25 cellular contexts compared by ENCODE assay signal in the genomic region with DNA sequence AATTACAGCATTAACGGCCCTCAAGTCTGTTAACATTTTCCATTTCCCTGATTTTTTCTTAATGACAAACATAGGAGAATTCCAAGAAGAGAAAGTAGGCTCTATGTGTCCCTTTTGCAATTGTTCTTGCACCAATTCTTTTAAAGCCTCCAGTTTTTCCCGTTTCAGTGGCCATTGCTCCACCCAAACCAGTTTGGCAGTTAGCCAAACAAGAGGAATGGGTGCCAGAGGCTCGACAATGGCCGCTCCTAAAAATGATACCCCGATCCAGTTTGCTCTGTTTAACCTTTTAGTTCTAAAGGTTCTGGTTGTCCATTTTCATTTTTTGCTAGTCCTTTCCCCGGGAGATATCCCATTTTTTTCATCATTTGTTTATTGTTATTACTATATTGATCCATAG. TPM values are rescaled to one million over a fixed set of nuclear protein-coding genes. Genes with fewer than 3 reads are reported as not detected.
A peak's percentile ranks its signal among the peaks of the same experiment; 100 is the strongest.
DNase-seq lines count a peak whose midpoint lies in the region; ATAC-seq and TF ChIP-seq lines count a peak whose summit lies in the region.
"Had no signal": no experiment of that assay in that cellular context is flagged by ENCODE, and none has a peak within 500 bp of the region (broad histone marks: within the 10 kb centered on the region; RNA-seq: fewer than 3 reads in every experiment).

No MANE protein-coding gene starts in this region.

- H3K9me3 Mint-ChIP-seq in activated T-helper 2 cell treated with anti-CD3 and anti-CD28 coated beads, Interferon-gamma antibody, Interleukin-2, Interleukin-4, amounts not matched to agents 10 μg/mL and 5 μg/mL and 100 μg/mL, durations not matched to agents 14 hours and 24 hours and 36 hours = peaks cover 6% of the 10 kb centered on the region
- H3K9me3 Mint-ChIP-seq: CD4-positive, CD25-positive, alpha-beta regulatory T cell; CD8-positive, alpha-beta memory T cell had no signal

- no peak for TF ChIP-seq RAD21 in Ishikawa (IDR thresholded peaks at IDR 0.05; ENCODE audit: low read depth)

- H3K27ac Mint-ChIP-seq in activated T-helper 2 cell treated with anti-CD3 and anti-CD28 coated beads, Interferon-gamma antibody, Interleukin-2, Interleukin-4, amounts not matched to agents 10 μg/mL and 5 μg/mL and 100 μg/mL, durations not matched to agents 14 hours and 24 hours and 36 hours = no peak overlapping the region
- H3K27ac Mint-ChIP-seq: CD14-positive monocyte; CD4-positive, alpha-beta memory T cell; CD4-positive, CD25-positive, alpha-beta regulatory T cell had no signal

- no peak for TF ChIP-seq EP300 in Ishikawa (IDR thresholded peaks at IDR 0.05; ENCODE audit: borderline replicate concordance)

- intact Hi-C loops in activated T-helper 2 cell treated with anti-CD3 and anti-CD28 coated beads, Interferon-gamma antibody, Interleukin-2, Interleukin-4, amounts not matched to agents 10 μg/mL and 5 μg/mL and 100 μg/mL, durations not matched to agents 14 hours and 24 hours and 36 hours (cut with micrococcal nuclease) = no loop called here

- H3K4me1 Mint-ChIP-seq in activated T-helper 2 cell treated with anti-CD3 and anti-CD28 coated beads, Interferon-gamma antibody, Interleukin-2, Interleukin-4, amounts not matched to agents 10 μg/mL and 5 μg/mL and 100 μg/mL, durations not matched to agents 14 hours and 24 hours and 36 hours (ENCODE audit: low read depth) = no peaks in the 10 kb centered on the region
- H3K4me1 Mint-ChIP-seq: CD4-positive, alpha-beta memory T cell; CD4-positive, CD25-positive, alpha-beta regulatory T cell; CD8-positive, alpha-beta memory T cell had no signal

- no peak overlapping the region for H3K4me3 Mint-ChIP-seq in activated T-helper 2 cell treated with anti-CD3 and anti-CD28 coated beads, Interferon-gamma antibody, Interleukin-2, Interleukin-4, amounts not matched to agents 10 μg/mL and 5 μg/mL and 100 μg/mL, durations not matched to agents 14 hours and 24 hours and 36 hours (ENCODE audit: low read depth)
- H3K4me3 Mint-ChIP-seq: CD14-positive monocyte; CD4-positive, alpha-beta memory T cell; CD4-positive, CD25-positive, alpha-beta regulatory T cell; CD8-positive, alpha-beta memory T cell had no signal

- no peaks in the 10 kb centered on the region for H3K27me3 Mint-ChIP-seq in activated T-helper 2 cell treated with anti-CD3 and anti-CD28 coated beads, Interferon-gamma antibody, Interleukin-2, Interleukin-4, amounts not matched to agents 10 μg/mL and 5 μg/mL and 100 μg/mL, durations not matched to agents 14 hours and 24 hours and 36 hours (ENCODE audit: low read depth)
- H3K27me3 Mint-ChIP-seq: CD4-positive, CD25-positive, alpha-beta regulatory T cell had no signal

- DNase-seq in NCI-H1092 treated with DMSO at 0.1 percent for 48 hours (lab: John Stamatoyannopoulos, UW) = peak; percentile 32
- DNase-seq in NCI-H1092 (lab: John Stamatoyannopoulos, UW) = no peak
- peak; percentile 14 for DNase-seq in NCI-H69 (lab: John Stamatoyannopoulos, UW)
- peak; percentile 11 for DNase-seq in islet precursor cell
- DNase-seq in iPS-NIHi7 (ENCODE audit: extremely low spot score) = no peak
- DNase-seq in activated T-helper 2 cell treated with anti-CD3 and anti-CD28 coated beads, Interferon-gamma antibody, Interleukin-2, Interleukin-4, amounts not matched to agents 10 μg/mL and 5 μg/mL and 100 μg/mL, durations not matched to agents 14 hours and 24 hours and 36 hours (ENCODE audit: low spot score) = no peak
- DNase-seq: 8988T; ACHN; BE2C; C1 segment of cervical spinal cord; CD4-positive, alpha-beta memory T cell; CD4-positive, CD25-positive, alpha-beta regulatory T cell; CD8-positive, alpha-beta memory T cell; COR-L47; DMS153; DMS53; DMS79; DND-41; EL; GDM1 had no signal

- no peak for ATAC-seq in HG03432 (IDR thresholded peaks at IDR 0.05; ENCODE audit: unreplicated experiment)
- ATAC-seq: GM12878 had no signal

- peaks cover 6% of the 10 kb centered on the region for H3K36me3 Mint-ChIP-seq in activated T-helper 2 cell treated with anti-CD3 and anti-CD28 coated beads, Interferon-gamma antibody, Interleukin-2, Interleukin-4, amounts not matched to agents 10 μg/mL and 5 μg/mL and 100 μg/mL, durations not matched to agents 14 hours and 24 hours and 36 hours (ENCODE audit: low read depth)

TF ChIP-seq in Ishikawa, 13 proteins besides CTCF, POLR2A, EP300 and RAD21:
- TF ChIP-seq TAF1 (IDR thresholded peaks at IDR 0.05; ENCODE audit: low read depth) = no peak
- no peak for TF ChIP-seq CEBPB (IDR thresholded peaks at IDR 0.05)
- TF ChIP-seq NFIC (IDR thresholded peaks at IDR 0.05) = peak; percentile 61

RNA-seq across cellular contexts. Expression of a gene that starts 6.7 kb away (rescaled TPM):
- total RNA-seq in activated T-helper 2 cell treated with anti-CD3 and anti-CD28 coated beads, Interferon-gamma antibody, Interleukin-2, Interleukin-4, amounts not matched to agents 10 μg/mL and 5 μg/mL and 100 μg/mL, durations not matched to agents 14 hours and 24 hours and 36 hours = 0.44 and 0.52 TPM in 2 replicates
- total RNA-seq: CD4-positive, CD25-positive, alpha-beta regulatory T cell; Daoy; GM12878 had no signal

RNA-seq across cellular contexts. Expression of a gene that starts 38.6 kb away (rescaled TPM):
- 429 and 437 TPM in 2 replicates for total RNA-seq in activated T-helper 2 cell treated with anti-CD3 and anti-CD28 coated beads, Interferon-gamma antibody, Interleukin-2, Interleukin-4, amounts not matched to agents 10 μg/mL and 5 μg/mL and 100 μg/mL, durations not matched to agents 14 hours and 24 hours and 36 hours

Comparison
In these comparisons a context has a peak if more than half of its experiments do, and no peak if none do; other contexts are left out.
1. DNase-seq: peak in NCI-H1092 treated with DMSO at 0.1 percent for 48 hours (single experiment), NCI-H69 (single experiment) and islet precursor cell (single experiment); none in NCI-H1092 (single experiment), iPS-NIHi7 (single experiment) and activated T-helper 2 cell treated with anti-CD3 and anti-CD28 coated beads, Interferon-gamma antibody, Interleukin-2, Interleukin-4, amounts not matched to agents 10 μg/mL and 5 μg/mL and 100 μg/mL, durations not matched to agents 14 hours and 24 hours and 36 hours (single experiment).